22 cellular contexts compared by ENCODE assay signal in genomic region chr9:133043449-133044035, GRCh38. TPM values are rescaled to one million over a fixed set of nuclear protein-coding genes. Genes with fewer than 3 reads are reported as not detected.
DNase-seq lines count a peak whose midpoint lies in the region; ATAC-seq and TF ChIP-seq lines count a peak whose summit lies in the region.
"Had no signal": no experiment of that assay in that cellular context is flagged by ENCODE, and none has a peak within 500 bp of the region (broad histone marks: within the 10 kb centered on the region; RNA-seq: fewer than 3 reads in every experiment).

No MANE protein-coding gene starts in this region.

- no peaks in the 10 kb centered on the region for H3K4me1 ChIP-seq in HEK293 (ENCODE audit: control insufficient read depth, insufficient read depth, low read length)
- H3K4me1 ChIP-seq in foreskin keratinocyte, result no peaks in the 10 kb centered on the region
- H3K4me1 ChIP-seq: BE2C had no signal

- ATAC-seq in foreskin keratinocyte, result no peak
- ATAC-seq: GM12878 had no signal

- DNase-seq in NCI-H1694 treated with DMSO at 0.1 percent for 48 hours (lab: John Stamatoyannopoulos, UW), result peak; percentile 9
- DNase-seq in NCI-H1694 (lab: John Stamatoyannopoulos, UW), result no peak
- peak; percentile 11 to 78 for DNase-seq in NCI-H524 (lab: John Stamatoyannopoulos, UW)
- DNase-seq in NCI-H524 treated with DMSO at 0.1 percent for 48 hours (lab: John Stamatoyannopoulos, UW), result no peak
- DNase-seq in foreskin keratinocyte, result no peak
- DNase-seq in midbrain (lab: John Stamatoyannopoulos, UW), result no peak
- DNase-seq: 8988T; ACHN; BE2C; CD4-positive, alpha-beta memory T cell; CD4-positive, CD25-positive, alpha-beta regulatory T cell; CD8-positive, alpha-beta memory T cell; COR-L47; DMS153; DMS53; DMS79; DND-41; GF-D8 had no signal

- H3K27ac ChIP-seq in HEK293 (ENCODE audit: extremely low read depth, low read depth, low read length) (no peak overlapping the region), foreskin keratinocyte (no peak overlapping the region)
- H3K27ac ChIP-seq: BLaER1 had no signal

- POLR2A ChIA-PET in HEK293 (lab: Yijun Ruan, JAX), result no interaction called here

- no peaks in the 10 kb centered on the region for H3K27me3 ChIP-seq in foreskin keratinocyte
- H3K27me3 ChIP-seq: BE2C, BLaER1 had no signal

- H3K36me3 ChIP-seq in HEK293 (ENCODE audit: control insufficient read depth in 2 of 2, insufficient read depth in 1 of 2, low read length in 2 of 2), result peaks cover 5 to 72% of the 10 kb centered on the region in 2 experiments

- H3K9me3 ChIP-seq in HEK293 (ENCODE audit: control insufficient read depth, insufficient read depth, low read depth, low read length), result no peaks in the 10 kb centered on the region
- H3K9me3 ChIP-seq: BE2C, BLaER1 had no signal

- no peak overlapping the region for H3K4me3 ChIP-seq in HEK293 (ENCODE audit: low read depth, low read length)
- H3K4me3 ChIP-seq: BLaER1, GM12878 had no signal

- CTCF ChIA-PET in HEK293 (lab: Yijun Ruan, JAX), result interaction anchor here (0.6 to 9.6 kb wide), 4 partner anchors 51 to 443 kb away, joined by 3 to 117 read pairs (median 3); no protein-coding TSS in a partner anchor

- no peak for TF ChIP-seq CTCF in HEK293 (tag by site-specific recombination; IDR thresholded peaks at IDR 0.05)
- no peak for TF ChIP-seq CTCF in foreskin keratinocyte (conservative IDR thresholded peaks at IDR 0.05)

TF ChIP-seq in HEK293, 187 proteins besides CTCF, POLR2A, EP300 and RAD21:
- no peak for TF ChIP-seq ZNF174 (tag by site-specific recombination; IDR thresholded peaks at IDR 0.05)
- TF ChIP-seq EGR2 (tag by site-specific recombination; IDR thresholded peaks at IDR 0.05; ENCODE audit: low read depth), result peak; percentile 73; the same call in 1 of the 2 replicates
- peak; percentile 59 for TF ChIP-seq ZFHX2 (tag by site-specific recombination; conservative IDR thresholded peaks at IDR 0.05)
- no peak for TF ChIP-seq ZNF416 (tag by site-specific recombination; IDR thresholded peaks at IDR 0.05)
- no peak for TF ChIP-seq ZNF211 (tag by site-specific recombination; IDR thresholded peaks at IDR 0.05; ENCODE audit: low read depth)
- TF ChIP-seq BCL11A (tag by site-specific recombination; IDR thresholded peaks at IDR 0.05; ENCODE audit: low read depth), result no peak
TF ChIP-seq in HEK293: peak in this region for 2.

RNA-seq across cellular contexts. Expression of gene GTF3C5, which starts 12.7 kb away (rescaled TPM):
- total RNA-seq in foreskin keratinocyte, result 61.0 and 66.3 TPM in 2 replicates
- 59.5 and 66.5 TPM in 2 replicates for polyA plus RNA-seq in foreskin keratinocyte

RNA-seq across cellular contexts. Expression of gene CEL, which starts 18.2 kb away (rescaled TPM):
- total RNA-seq in foreskin keratinocyte, result 0.34 and 0.67 TPM in 2 replicates
- 0.44 and 0.70 TPM in 2 replicates for polyA plus RNA-seq in foreskin keratinocyte
- polyA plus RNA-seq: CD14-positive monocyte; CD4-positive, CD25-positive, alpha-beta regulatory T cell; CD8-positive, alpha-beta memory T cell had no signal

Comparison
In these comparisons a context has a peak if more than half of its experiments do, and no peak if none do; other contexts are left out.
1. DNase-seq: peak in NCI-H1694 treated with DMSO at 0.1 percent for 48 hours (single experiment) and NCI-H524 (2 of 2); none in NCI-H1694 (single experiment), NCI-H524 treated with DMSO at 0.1 percent for 48 hours (single experiment), foreskin keratinocyte (0 of 2) and midbrain (single experiment).